ENCODE assay signal across 28 cellular contexts in genomic region chr2:240598311-240598911, GRCh38. TPM values are rescaled to one million over a fixed set of nuclear protein-coding genes. Genes with fewer than 3 reads are reported as not detected.
A peak's percentile ranks its signal among the peaks of the same experiment; 100 is the strongest.
DNase-seq lines count a peak whose midpoint lies in the region; ATAC-seq, FAIRE-seq and TF ChIP-seq lines count a peak whose summit lies in the region.
"Had no signal": no experiment of that assay in that cellular context is flagged by ENCODE, and none has a peak within 500 bp of the region (broad histone marks: within the 10 kb centered on the region; RNA-seq: fewer than 3 reads in every experiment).

No MANE protein-coding gene starts in this region.

- H3K36me3 ChIP-seq in Peyer's patch (peaks cover 0 to 42% (median 0%) of the 10 kb centered on the region in 3 donors), kidney (ENCODE audit: control insufficient read depth in 1 of 2, insufficient read depth in 2 of 2, low read length in 2 of 2) (peaks cover 3 to 5% of the 10 kb centered on the region in 2 donors), endodermal cell (ENCODE audit: control insufficient read depth, insufficient read depth, low read length) (peaks cover 7% of the 10 kb centered on the region)
- H3K36me3 ChIP-seq: MG63 had no signal

- TF ChIP-seq CTCF in activated CD8-positive, alpha-beta T cell treated with anti-CD3 and anti-CD28 coated beads for 36 hours (IDR thresholded peaks at IDR 0.05), result no peak
- TF ChIP-seq CTCF in Peyer's patch (IDR thresholded peaks at IDR 0.05), result no peak
- no peak for TF ChIP-seq CTCF in kidney (IDR thresholded peaks at IDR 0.05; ENCODE audit: borderline replicate concordance, extremely low read depth, insufficient read depth)
- TF ChIP-seq CTCF in endodermal cell (conservative IDR thresholded peaks at IDR 0.05), result no peak

- H3K27me3 Mint-ChIP-seq in activated CD8-positive, alpha-beta T cell treated with anti-CD3 and anti-CD28 coated beads, Interleukin-2, amount 10 ng/mL, durations not matched to agents 7 days and 5 days (ENCODE audit: low read depth), result no peaks in the 10 kb centered on the region
- no peaks in the 10 kb centered on the region for H3K27me3 Mint-ChIP-seq in activated CD8-positive, alpha-beta T cell treated with anti-CD3 and anti-CD28 coated beads for 36 hours
- H3K27me3 Mint-ChIP-seq in endodermal cell (ENCODE audit: insufficient read depth), result no peaks in the 10 kb centered on the region
- H3K27me3 Mint-ChIP-seq: activated naive CD8-positive, alpha-beta T cell; stimulated activated naive B cell treated with anti-CD40 and anti-IgM and Interleukin-4, amounts not matched to agents 10 μg/mL and 1 μg/mL and 100 μg/mL, for 72 hours had no signal

- H3K9ac ChIP-seq in kidney (ENCODE audit: low read length in 2 of 2) (no peak overlapping the region), endodermal cell (ENCODE audit: extremely low read depth, low read length, poor library complexity, severe bottlenecking) (no peak overlapping the region)
- H3K9ac ChIP-seq: SK-N-SH had no signal

- no peak for FAIRE-seq in kidney (lab: Jason Lieb, UNC)

- no peak overlapping the region for H3K4me3 Mint-ChIP-seq in activated CD8-positive, alpha-beta T cell treated with anti-CD3 and anti-CD28 coated beads, Interleukin-2, amount 10 ng/mL, durations not matched to agents 7 days and 5 days
- no peak overlapping the region for H3K4me3 Mint-ChIP-seq in activated CD8-positive, alpha-beta T cell treated with anti-CD3 and anti-CD28 coated beads for 36 hours
- no peak overlapping the region for H3K4me3 Mint-ChIP-seq in endodermal cell
- H3K4me3 Mint-ChIP-seq: activated naive CD8-positive, alpha-beta T cell; nephron; stimulated activated naive B cell treated with anti-CD40 and anti-IgM and Interleukin-4, amounts not matched to agents 10 μg/mL and 1 μg/mL and 100 μg/mL, for 72 hours had no signal

- WGBS in endodermal cell (ENCODE audit: insufficient coverage in 1 of 2, insufficient read length in 1 of 2), 2 experiments, result 89 to 93% methylated on average over 9 to 17 of the region's 17 CpGs

- H3K9me3 ChIP-seq in Peyer's patch (no peaks in the 10 kb centered on the region), kidney (ENCODE audit: control insufficient read depth in 1 of 2, low read length in 2 of 2) (no peaks in the 10 kb centered on the region), endodermal cell (ENCODE audit: control insufficient read depth, low read length) (no peaks in the 10 kb centered on the region)
- H3K9me3 ChIP-seq: esophagus muscularis mucosa, gastrocnemius medialis, MG63, SK-N-SH, thoracic aorta had no signal

- no peak for ATAC-seq in activated CD8-positive, alpha-beta T cell treated with anti-CD3 and anti-CD28 coated beads, Interleukin-2, amount 10 ng/mL, durations not matched to agents 7 days and 5 days
- no peak for ATAC-seq in activated CD8-positive, alpha-beta T cell treated with anti-CD3 and anti-CD28 coated beads for 36 hours
- no peak for ATAC-seq in sciatic nerve
- ATAC-seq: gastrocnemius medialis; HCT116; Panc1; stimulated activated naive B cell treated with anti-CD40 and anti-IgM and Interleukin-4, amounts not matched to agents 10 μg/mL and 1 μg/mL and 100 μg/mL, for 72 hours had no signal

- POLR2A ChIA-PET in activated CD8-positive, alpha-beta T cell treated with anti-CD3 and anti-CD28 coated beads, Interleukin-2, amount 10 ng/mL, durations not matched to agents 7 days and 5 days (lab: Charles Lee), result no interaction called here
- POLR2A ChIA-PET in activated CD8-positive, alpha-beta T cell treated with anti-CD3 and anti-CD28 coated beads for 36 hours (lab: Charles Lee), result no interaction called here

- no peaks in the 10 kb centered on the region for H3K27me3 ChIP-seq in Peyer's patch
- no peaks in the 10 kb centered on the region for H3K27me3 ChIP-seq in endodermal cell (ENCODE audit: control insufficient read depth, insufficient read depth, low read length, poor library complexity, severe bottlenecking)
- H3K27me3 ChIP-seq: esophagus muscularis mucosa, gastrocnemius medialis, MG63 had no signal

- intact Hi-C loops in activated CD8-positive, alpha-beta T cell treated with anti-CD3 and anti-CD28 coated beads for 36 hours (cut with micrococcal nuclease), result no loop called here
- intact Hi-C loops in kidney (cut with DNase I), result no loop called here
- intact Hi-C loops in sciatic nerve (cut with DNase I), result no loop called here

- H3K36me3 Mint-ChIP-seq in activated CD8-positive, alpha-beta T cell treated with anti-CD3 and anti-CD28 coated beads, Interleukin-2, amount 10 ng/mL, durations not matched to agents 7 days and 5 days (ENCODE audit: low read depth), result peaks cover 8% of the 10 kb centered on the region
- H3K36me3 Mint-ChIP-seq in activated CD8-positive, alpha-beta T cell treated with anti-CD3 and anti-CD28 coated beads for 36 hours (ENCODE audit: low read depth), result no peaks in the 10 kb centered on the region
- peaks cover 9% of the 10 kb centered on the region for H3K36me3 Mint-ChIP-seq in endodermal cell (ENCODE audit: low read depth)
- H3K36me3 Mint-ChIP-seq: activated naive CD8-positive, alpha-beta T cell had no signal

- H3K4me1 Mint-ChIP-seq in activated CD8-positive, alpha-beta T cell treated with anti-CD3 and anti-CD28 coated beads, Interleukin-2, amount 10 ng/mL, durations not matched to agents 7 days and 5 days (ENCODE audit: low read depth), result peaks cover 4% of the 10 kb centered on the region
- H3K4me1 Mint-ChIP-seq in activated CD8-positive, alpha-beta T cell treated with anti-CD3 and anti-CD28 coated beads for 36 hours (ENCODE audit: low read depth), result no peaks in the 10 kb centered on the region
- no peaks in the 10 kb centered on the region for H3K4me1 Mint-ChIP-seq in endodermal cell
- H3K4me1 Mint-ChIP-seq: nephron had no signal

- DNase-seq in activated CD8-positive, alpha-beta T cell treated with anti-CD3 and anti-CD28 coated beads, Interleukin-2, amount 10 ng/mL, durations not matched to agents 7 days and 5 days, result no peak
- no peak for DNase-seq in activated CD8-positive, alpha-beta T cell treated with anti-CD3 and anti-CD28 coated beads for 36 hours
- peak in 2 of 3 donors; percentile 37 to 39 for DNase-seq in Peyer's patch
- DNase-seq in kidney, result peak; percentile 69
- peak; percentile 43 for DNase-seq in sciatic nerve (ENCODE audit: low spot score)
- DNase-seq in DMS79 treated with DMSO at 0.1 percent for 48 hours (lab: John Stamatoyannopoulos, UW), result no peak
- no peak for DNase-seq in endodermal cell
- DNase-seq in hepatic stellate cell (ENCODE audit: low spot score), result no peak
- DNase-seq: 8988T; activated CD4-positive, alpha-beta T cell treated with anti-CD3 and anti-CD28 coated beads, Interleukin-2, amount 50 U/mL, for 4 hours; activated T-cell treated with anti-CD3 and anti-CD28 coated beads for 4 hours; DMS53; effector CD8-positive, alpha-beta T cell; MG63; NCI-H1417 treated with DMSO at 0.1 percent for 48 hours; NCI-H2107; NCI-H510A treated with DMSO at 0.1 percent for 48 hours; NK-92 treated with Interleukin-12 subunit alpha and Interleukin-12 subunit beta, amount 100 ng/mL, for 24 hours; SK-N-SH; stimulated activated CD4-positive, alpha-beta T cell treated with anti-CD3 and anti-CD28 coated beads, Interleukin-2, amount 100 ng/mL, for 24 hours; stimulated activated naive B cell treated with anti-CD40 and anti-IgM and Interleukin-4, amounts not matched to agents 10 μg/mL and 1 μg/mL and 100 μg/mL, for 72 hours had no signal

- H3K4me1 ChIP-seq in Peyer's patch (peaks cover 0 to 7% (median 0%) of the 10 kb centered on the region in 4 donors), kidney (ENCODE audit: control insufficient read depth in 1 of 2, insufficient read depth in 1 of 2, low read depth in 1 of 2, low read length in 2 of 2) (no peaks in the 10 kb centered on the region), endodermal cell (ENCODE audit: control insufficient read depth, insufficient read depth, low read length) (no peaks in the 10 kb centered on the region)

- CTCF ChIA-PET in activated CD8-positive, alpha-beta T cell treated with anti-CD3 and anti-CD28 coated beads, Interleukin-2, amount 10 ng/mL, durations not matched to agents 7 days and 5 days (lab: Charles Lee), result no interaction called here
- CTCF ChIA-PET in activated CD8-positive, alpha-beta T cell treated with anti-CD3 and anti-CD28 coated beads for 36 hours (lab: Charles Lee), result no interaction called here

- H3K27ac ChIP-seq in Peyer's patch, result no peak overlapping the region
- no peak overlapping the region for H3K27ac ChIP-seq in kidney (ENCODE audit: low read depth in 2 of 2, low read length in 2 of 2)
- H3K27ac ChIP-seq in endodermal cell (ENCODE audit: low read depth, low read length), result no peak overlapping the region
- H3K27ac ChIP-seq: esophagus muscularis mucosa, gastrocnemius medialis, thoracic aorta had no signal

- TF ChIP-seq POLR2A in Peyer's patch (IDR thresholded peaks at IDR 0.05), result no peak

- H3K4me3 ChIP-seq in Peyer's patch (no peak overlapping the region), kidney (ENCODE audit: low read length in 2 of 2) (no peak overlapping the region), endodermal cell (ENCODE audit: low read length) (no peak overlapping the region)
- H3K4me3 ChIP-seq: esophagus muscularis mucosa, gastrocnemius medialis, MG63, thoracic aorta had no signal

- peak overlapping the region; percentile 63 for H3K27ac Mint-ChIP-seq in activated CD8-positive, alpha-beta T cell treated with anti-CD3 and anti-CD28 coated beads, Interleukin-2, amount 10 ng/mL, durations not matched to agents 7 days and 5 days
- no peak overlapping the region for H3K27ac Mint-ChIP-seq in activated CD8-positive, alpha-beta T cell treated with anti-CD3 and anti-CD28 coated beads for 36 hours
- H3K27ac Mint-ChIP-seq in endodermal cell, result no peak overlapping the region
- H3K27ac Mint-ChIP-seq: activated naive CD8-positive, alpha-beta T cell; nephron; stimulated activated naive B cell treated with anti-CD40 and anti-IgM and Interleukin-4, amounts not matched to agents 10 μg/mL and 1 μg/mL and 100 μg/mL, for 72 hours had no signal

- H3K9me3 Mint-ChIP-seq in activated CD8-positive, alpha-beta T cell treated with anti-CD3 and anti-CD28 coated beads, Interleukin-2, amount 10 ng/mL, durations not matched to agents 7 days and 5 days (ENCODE audit: insufficient read depth), result no peaks in the 10 kb centered on the region
- H3K9me3 Mint-ChIP-seq in activated CD8-positive, alpha-beta T cell treated with anti-CD3 and anti-CD28 coated beads for 36 hours, result no peaks in the 10 kb centered on the region
- no peaks in the 10 kb centered on the region for H3K9me3 Mint-ChIP-seq in endodermal cell
- H3K9me3 Mint-ChIP-seq: nephron; stimulated activated naive B cell treated with anti-CD40 and anti-IgM and Interleukin-4, amounts not matched to agents 10 μg/mL and 1 μg/mL and 100 μg/mL, for 72 hours had no signal

RNA-seq across cellular contexts. Expression of gene CAPN10, which starts 11.9 kb away (rescaled TPM):
- total RNA-seq in activated CD8-positive, alpha-beta T cell treated with anti-CD3 and anti-CD28 coated beads, Interleukin-2, amount 10 ng/mL, durations not matched to agents 7 days and 5 days, result 10 to 100 TPM; 53.0 to 61.2 TPM
- total RNA-seq in activated CD8-positive, alpha-beta T cell treated with anti-CD3 and anti-CD28 coated beads for 36 hours, result 10 to 100 TPM; 26.8 to 29.1 TPM
- total RNA-seq in Peyer's patch, result 10 to 100 TPM; 48.3 to 96.4 (median 78.9) TPM
- 50.9 TPM for total RNA-seq in kidney
- 26.3 TPM for polyA plus RNA-seq in kidney (ENCODE audit: insufficient read depth, low read depth, low replicate concordance)
- 37.2 TPM for total RNA-seq in sciatic nerve
- 10 to 100 TPM; 58.9 to 61.9 TPM for total RNA-seq in endodermal cell
- 43.3 TPM for polyA plus RNA-seq in endodermal cell (2013, experiment 1 of 2)
- 41.5 TPM for polyA plus RNA-seq in endodermal cell (2013, experiment 2 of 2)

RNA-seq across cellular contexts. Expression of gene GPR35, which starts 26.9 kb away (rescaled TPM):
- 10 to 100 TPM; 21.6 to 23.8 TPM for total RNA-seq in activated CD8-positive, alpha-beta T cell treated with anti-CD3 and anti-CD28 coated beads, Interleukin-2, amount 10 ng/mL, durations not matched to agents 7 days and 5 days
- 10 to 100 TPM; 14.4 to 14.6 TPM for total RNA-seq in activated CD8-positive, alpha-beta T cell treated with anti-CD3 and anti-CD28 coated beads for 36 hours
- total RNA-seq in Peyer's patch (100 to 1,000 TPM in 3 of 4 donors, 10 to 100 TPM in 1; 61.1 to 341 (median 261) TPM), kidney (6.7 TPM), sciatic nerve (3.2 TPM), endodermal cell (under 1 TPM; 0.55 to 0.71 TPM)
- polyA plus RNA-seq in kidney (ENCODE audit: insufficient read depth, low read depth, low replicate concordance), result 1.7 TPM
- 0.82 TPM for polyA plus RNA-seq in endodermal cell (2013, experiment 1 of 2)
- 0.75 TPM for polyA plus RNA-seq in endodermal cell (2013, experiment 2 of 2)

RNA-seq across cellular contexts. Expression of gene RNPEPL1, which starts 30.1 kb away (rescaled TPM):
- total RNA-seq in activated CD8-positive, alpha-beta T cell treated with anti-CD3 and anti-CD28 coated beads, Interleukin-2, amount 10 ng/mL, durations not matched to agents 7 days and 5 days, result 100 to 1,000 TPM; 110 to 113 TPM
- total RNA-seq in activated CD8-positive, alpha-beta T cell treated with anti-CD3 and anti-CD28 coated beads for 36 hours, result 10 to 100 TPM; 39.1 to 40.5 TPM
- total RNA-seq in Peyer's patch (100 to 1,000 TPM in 3 of 4 donors, 10 to 100 TPM in 1; 85.0 to 175 (median 154) TPM), kidney (77.4 TPM), sciatic nerve (38.8 TPM), endodermal cell (10 to 100 TPM; 38.4 to 52.4 TPM)
- polyA plus RNA-seq in kidney (ENCODE audit: insufficient read depth, low read depth, low replicate concordance), result 65.4 TPM
- polyA plus RNA-seq in endodermal cell (2013, experiment 1 of 2), result 18.2 TPM
- polyA plus RNA-seq in endodermal cell (2013, experiment 2 of 2), result 18.1 TPM

RNA-seq across cellular contexts. Expression of gene DUSP28, which starts 38.3 kb away (rescaled TPM):
- 1 to 10 TPM; 6.8 to 8.1 TPM for total RNA-seq in activated CD8-positive, alpha-beta T cell treated with anti-CD3 and anti-CD28 coated beads, Interleukin-2, amount 10 ng/mL, durations not matched to agents 7 days and 5 days
- total RNA-seq in activated CD8-positive, alpha-beta T cell treated with anti-CD3 and anti-CD28 coated beads for 36 hours, result 1 to 10 TPM; 4.5 to 6.2 TPM
- total RNA-seq in Peyer's patch (10 to 100 TPM in 1 of 4 donors, 1 to 10 TPM in 3; 4.2 to 10.1 (median 7.1) TPM), kidney (7.0 TPM), sciatic nerve (4.5 TPM), endodermal cell (1 to 10 TPM; 1.4 to 2.8 TPM)
- polyA plus RNA-seq in kidney (ENCODE audit: insufficient read depth, low read depth, low replicate concordance), result 5.9 TPM
- 8.9 TPM for polyA plus RNA-seq in endodermal cell (2013, experiment 1 of 2)
- polyA plus RNA-seq in endodermal cell (2013, experiment 2 of 2), result 6.1 TPM

RNA-seq across cellular contexts. Expression of gene ANKMY1, which starts 40.6 kb away (rescaled TPM):
- 10 to 100 TPM; 27.9 to 33.3 TPM for total RNA-seq in activated CD8-positive, alpha-beta T cell treated with anti-CD3 and anti-CD28 coated beads, Interleukin-2, amount 10 ng/mL, durations not matched to agents 7 days and 5 days
- total RNA-seq in activated CD8-positive, alpha-beta T cell treated with anti-CD3 and anti-CD28 coated beads for 36 hours, result 10 to 100 TPM; 14.5 to 18.6 TPM
- total RNA-seq in Peyer's patch (10 to 100 TPM; 27.8 to 89.1 (median 40.1) TPM), kidney (22.1 TPM), sciatic nerve (30.7 TPM), endodermal cell (10 to 100 TPM in 1 of 2 donors, 1 to 10 TPM in 1; 7.4 to 13.3 TPM)
- polyA plus RNA-seq in kidney (ENCODE audit: insufficient read depth, low read depth, low replicate concordance), result 3.0 TPM
- 6.2 TPM for polyA plus RNA-seq in endodermal cell (2013, experiment 1 of 2)
- 4.8 TPM for polyA plus RNA-seq in endodermal cell (2013, experiment 2 of 2)

Comparison
In these comparisons a context has a peak if more than half of its experiments do, and no peak if none do; other contexts are left out.
1. DNase-seq: peak in Peyer's patch (2 of 3), kidney (single experiment) and sciatic nerve (single experiment); none in activated CD8-positive, alpha-beta T cell treated with anti-CD3 and anti-CD28 coated beads, Interleukin-2, amount 10 ng/mL, durations not matched to agents 7 days and 5 days (single experiment), activated CD8-positive, alpha-beta T cell treated with anti-CD3 and anti-CD28 coated beads for 36 hours (single experiment), DMS79 treated with DMSO at 0.1 percent for 48 hours (single experiment), endodermal cell (single experiment) and hepatic stellate cell (single experiment).